Comparison of ENCODE assay signal across 10 cellular contexts in genomic region chr19:17950310-17951150, GRCh38. TPM values are rescaled to one million over a fixed set of nuclear protein-coding genes. Genes with fewer than 3 reads are reported as not detected.
A peak's percentile ranks its signal among the peaks of the same experiment; 100 is the strongest.
DNase-seq lines count a peak whose midpoint lies in the region; ATAC-seq and TF ChIP-seq lines count a peak whose summit lies in the region.
"Had no signal": no experiment of that assay in that cellular context is flagged by ENCODE, and none has a peak within 500 bp of the region (broad histone marks: within the 10 kb centered on the region; RNA-seq: fewer than 3 reads in every experiment).

No MANE protein-coding gene starts in this region.

- H3K4me3 Mint-ChIP-seq in T-helper 2 cell treated with Interferon-gamma antibody and Interleukin-4, amounts not matched to agents 5 μg/mL and 100 μg/mL, for 36 hours = peak overlapping the region; percentile 49
- peak overlapping the region; percentile 51 for H3K4me3 Mint-ChIP-seq in endothelial cell (ENCODE audit: unreplicated experiment)
- peak overlapping the region; percentile 82 to 93 for H3K4me3 Mint-ChIP-seq in stimulated activated naive CD8-positive, alpha-beta T cell treated with anti-CD3 and anti-CD28 coated beads, Interleukin-15, amount 100 ng/mL, for 72 hours

- no peaks in the 10 kb centered on the region for H3K36me3 ChIP-seq in heart right ventricle
- no peaks in the 10 kb centered on the region for H3K36me3 ChIP-seq in heart left ventricle
- H3K36me3 ChIP-seq: upper lobe of left lung had no signal

- ATAC-seq in heart right ventricle (no peak), heart left ventricle (no peak), HG03439 (IDR thresholded peaks at IDR 0.05; ENCODE audit: unreplicated experiment) (no peak), GM21381 (IDR thresholded peaks at IDR 0.05; ENCODE audit: unreplicated experiment) (no peak)
- ATAC-seq in stimulated activated naive CD8-positive, alpha-beta T cell treated with anti-CD3 and anti-CD28 coated beads, Interleukin-15, amount 100 ng/mL, for 72 hours = peak; percentile 17

- H3K27ac Mint-ChIP-seq in T-helper 2 cell treated with Interferon-gamma antibody and Interleukin-4, amounts not matched to agents 5 μg/mL and 100 μg/mL, for 36 hours = no peak overlapping the region
- no peak overlapping the region for H3K27ac Mint-ChIP-seq in endothelial cell (ENCODE audit: unreplicated experiment)
- no peak overlapping the region for H3K27ac Mint-ChIP-seq in stimulated activated naive CD8-positive, alpha-beta T cell treated with anti-CD3 and anti-CD28 coated beads, Interleukin-15, amount 100 ng/mL, for 72 hours

- peaks cover 29 to 54% (median 48%) of the 10 kb centered on the region in 9 donors for H3K4me1 ChIP-seq in heart right ventricle
- peaks cover 6 to 55% (median 38%) of the 10 kb centered on the region in 12 donors for H3K4me1 ChIP-seq in heart left ventricle

- H3K36me3 Mint-ChIP-seq in T-helper 2 cell treated with Interferon-gamma antibody and Interleukin-4, amounts not matched to agents 5 μg/mL and 100 μg/mL, for 36 hours (ENCODE audit: low read depth) = no peaks in the 10 kb centered on the region
- peaks cover 4% of the 10 kb centered on the region for H3K36me3 Mint-ChIP-seq in endothelial cell (ENCODE audit: low read depth, unreplicated experiment)

- H3K9me3 ChIP-seq in heart right ventricle (no peaks in the 10 kb centered on the region), heart left ventricle (no peaks in the 10 kb centered on the region)
- H3K9me3 ChIP-seq: upper lobe of left lung had no signal

- peaks cover 29 to 75% (median 68%) of the 10 kb centered on the region in 7 donors for H3K27me3 ChIP-seq in heart right ventricle
- H3K27me3 ChIP-seq in heart left ventricle = peaks cover 33 to 74% (median 57%) of the 10 kb centered on the region in 9 donors

- DNase-seq in heart right ventricle (no peak), heart left ventricle (no peak), endothelial cell (ENCODE audit: low spot score) (no peak), ecto neural progenitor cell (ENCODE audit: low spot score) (no peak)
- DNase-seq in T-helper 2 cell treated with Interferon-gamma antibody and Interleukin-4, amounts not matched to agents 5 μg/mL and 100 μg/mL, for 36 hours (ENCODE audit: low spot score) = peak; percentile 51
- peak; percentile 29 to 53 for DNase-seq in stimulated activated naive CD8-positive, alpha-beta T cell treated with anti-CD3 and anti-CD28 coated beads, Interleukin-15, amount 100 ng/mL, for 72 hours

- H3K4me3 ChIP-seq in heart right ventricle (peak overlapping the region in 7 of 10 donors; percentile 4 to 24 (median 11)), heart left ventricle (peak overlapping the region in 6 of 12 donors; percentile 4 to 26 (median 21))

- TF ChIP-seq POLR2A in heart left ventricle (IDR thresholded peaks at IDR 0.05) = no peak

- intact Hi-C loops in heart right ventricle (cut with DNase I) = no loop called here
- intact Hi-C loops in heart left ventricle (cut with DNase I) = loop anchor here in 1 of 10 donors (5.0 kb wide), 1 partner anchor 42 kb away; no protein-coding TSS in a partner anchor

- WGBS in heart right ventricle, 2 donors = 1 to 2% methylated on average over 48 of the region's 48 CpGs
- 0 to 1% (median 1%) methylated on average over 43 to 48 of the region's 48 CpGs for WGBS in heart left ventricle, 4 donors

- peaks cover 60% of the 10 kb centered on the region for H3K27me3 Mint-ChIP-seq in T-helper 2 cell treated with Interferon-gamma antibody and Interleukin-4, amounts not matched to agents 5 μg/mL and 100 μg/mL, for 36 hours (ENCODE audit: low read depth)
- H3K27me3 Mint-ChIP-seq in endothelial cell (ENCODE audit: unreplicated experiment) = peaks cover 30% of the 10 kb centered on the region
- H3K27me3 Mint-ChIP-seq in stimulated activated naive CD8-positive, alpha-beta T cell treated with anti-CD3 and anti-CD28 coated beads, Interleukin-15, amount 100 ng/mL, for 72 hours = peaks cover 61% of the 10 kb centered on the region

- no peaks in the 10 kb centered on the region for H3K9me3 Mint-ChIP-seq in T-helper 2 cell treated with Interferon-gamma antibody and Interleukin-4, amounts not matched to agents 5 μg/mL and 100 μg/mL, for 36 hours
- H3K9me3 Mint-ChIP-seq in endothelial cell (ENCODE audit: unreplicated experiment) = no peaks in the 10 kb centered on the region
- H3K9me3 Mint-ChIP-seq in stimulated activated naive CD8-positive, alpha-beta T cell treated with anti-CD3 and anti-CD28 coated beads, Interleukin-15, amount 100 ng/mL, for 72 hours = no peaks in the 10 kb centered on the region

- peaks cover 29% of the 10 kb centered on the region for H3K4me1 Mint-ChIP-seq in T-helper 2 cell treated with Interferon-gamma antibody and Interleukin-4, amounts not matched to agents 5 μg/mL and 100 μg/mL, for 36 hours (ENCODE audit: low read depth)
- H3K4me1 Mint-ChIP-seq in endothelial cell (ENCODE audit: unreplicated experiment) = peaks cover 19% of the 10 kb centered on the region
- H3K4me1 Mint-ChIP-seq in stimulated activated naive CD8-positive, alpha-beta T cell treated with anti-CD3 and anti-CD28 coated beads, Interleukin-15, amount 100 ng/mL, for 72 hours = peaks cover 75% of the 10 kb centered on the region

- H3K27ac ChIP-seq in heart right ventricle (no peak overlapping the region), heart left ventricle (no peak overlapping the region)
- H3K27ac ChIP-seq: upper lobe of left lung had no signal

- TF ChIP-seq CTCF in heart right ventricle (IDR thresholded peaks at IDR 0.05) (no peak), heart left ventricle (IDR thresholded peaks at IDR 0.05) (no peak), endothelial cell (IDR thresholded peaks at IDR 0.05; ENCODE audit: unreplicated experiment) (no peak)

RNA-seq across cellular contexts. Expression of gene KCNN1, which starts 16.4 kb away (rescaled TPM):
- under 1 TPM in 1 of 10 donors, not detected in 9; 0.72 TPM for total RNA-seq in heart right ventricle
- not detected for polyA plus RNA-seq in heart right ventricle
- under 1 TPM in 2 of 9 donors, not detected in 7; 0.07 to 0.27 TPM for total RNA-seq in heart left ventricle
- under 1 TPM; 0.03 to 0.08 TPM for polyA plus RNA-seq in heart left ventricle
- 19.3 TPM for total RNA-seq in endothelial cell (ENCODE audit: unreplicated experiment)
- total RNA-seq: T-helper 2 cell treated with Interferon-gamma antibody and Interleukin-4, amounts not matched to agents 100 ng/mL and 5 ng/mL, for 36 hours had no signal

RNA-seq across cellular contexts. Expression of gene CCDC124, which starts 17.7 kb away (rescaled TPM):
- total RNA-seq in heart right ventricle (10 to 100 TPM; 52.0 to 94.2 (median 61.6) TPM), heart left ventricle (100 to 1,000 TPM in 1 of 9 donors, 10 to 100 TPM in 8; 45.4 to 115 (median 66.1) TPM), endothelial cell (ENCODE audit: unreplicated experiment) (68.2 TPM)
- polyA plus RNA-seq in heart right ventricle (100 to 1,000 TPM; 135 to 240 TPM), heart left ventricle (100 to 1,000 TPM; 157 to 195 TPM)

RNA-seq across cellular contexts. Expression of gene ARRDC2, which starts 57.4 kb away (rescaled TPM):
- total RNA-seq in heart right ventricle (10 to 100 TPM in 5 of 10 donors, 1 to 10 TPM in 5; 4.8 to 22.4 (median 10.0) TPM), heart left ventricle (10 to 100 TPM in 4 of 9 donors, 1 to 10 TPM in 5; 5.8 to 35.5 (median 9.9) TPM), endothelial cell (ENCODE audit: unreplicated experiment) (2.8 TPM)
- polyA plus RNA-seq in heart right ventricle (10 to 100 TPM; 19.3 to 45.5 TPM), heart left ventricle (10 to 100 TPM; 14.9 to 26.1 TPM)

Comparison
In these comparisons a context has a peak if more than half of its experiments do, and no peak if none do; other contexts are left out.
1. DNase-seq: peak in T-helper 2 cell treated with Interferon-gamma antibody and Interleukin-4, amounts not matched to agents 5 μg/mL and 100 μg/mL, for 36 hours (single experiment) and stimulated activated naive CD8-positive, alpha-beta T cell treated with anti-CD3 and anti-CD28 coated beads, Interleukin-15, amount 100 ng/mL, for 72 hours (2 of 2); none in heart right ventricle (0 of 2), heart left ventricle (0 of 5), endothelial cell (single experiment) and ecto neural progenitor cell (single experiment).
2. RNA of gene KCNN1, which starts 16.4 kb away (total RNA-seq): 19.3 TPM in endothelial cell (single experiment); 0.72 TPM in heart right ventricle and 0.07 to 0.27 TPM in heart left ventricle; every median in the first group is over 10 times any median in the second.
3. Peak in every context shown above with its lines, with median percentiles within 50 percentile points of each other: H3K4me3 Mint-ChIP-seq.